ENCODE assay signal across 24 cellular contexts in genomic region chr7:152481082-152481481, GRCh38. TPM values are rescaled to one million over a fixed set of nuclear protein-coding genes. Genes with fewer than 3 reads are reported as not detected.
A peak's percentile ranks its signal among the peaks of the same experiment; 100 is the strongest.
DNase-seq lines count a peak whose midpoint lies in the region; ATAC-seq, FAIRE-seq and TF ChIP-seq lines count a peak whose summit lies in the region.
"Had no signal": no experiment of that assay in that cellular context is flagged by ENCODE, and none has a peak within 500 bp of the region (broad histone marks: within the 10 kb centered on the region; RNA-seq: fewer than 3 reads in every experiment).

No MANE protein-coding gene starts in this region.

- no peak overlapping the region for H4K91ac ChIP-seq in trophoblast cell (ENCODE audit: low read depth, low read length)

- H3K14ac ChIP-seq in trophoblast cell (ENCODE audit: low read length) = no peak overlapping the region

- H3K4ac ChIP-seq in trophoblast cell (ENCODE audit: low read depth, low read length) = no peak overlapping the region

- H2AFZ ChIP-seq in HepG2 (ENCODE audit: low read length) = no peak overlapping the region
- H2AFZ ChIP-seq in trophoblast cell (ENCODE audit: insufficient read depth, low read length, poor library complexity) = no peak overlapping the region
- H2AFZ ChIP-seq: GM23248 had no signal

- no peaks in the 10 kb centered on the region for H3K27me3 Mint-ChIP-seq in activated naive CD4-positive, alpha-beta T cell treated with anti-CD3 and anti-CD28 coated beads, Interleukin-2, amount 50 U/mL, for 24 hours
- H3K27me3 Mint-ChIP-seq: B cell had no signal

- peak overlapping the region; percentile 23 for H3K27ac Mint-ChIP-seq in activated naive CD4-positive, alpha-beta T cell treated with anti-CD3 and anti-CD28 coated beads, Interleukin-2, amount 50 U/mL, for 24 hours
- H3K27ac Mint-ChIP-seq: B cell; CD4-positive, CD25-positive, alpha-beta regulatory T cell; CD8-positive, alpha-beta T cell had no signal

- ATAC-seq in HepG2 = no peak
- no peak for ATAC-seq in right lobe of liver
- ATAC-seq: CD8-positive, alpha-beta T cell; GM12878 had no signal

- no peak overlapping the region for H3K4me3 Mint-ChIP-seq in activated naive CD4-positive, alpha-beta T cell treated with anti-CD3 and anti-CD28 coated beads, Interleukin-2, amount 50 U/mL, for 24 hours
- H3K4me3 Mint-ChIP-seq: B cell; CD4-positive, CD25-positive, alpha-beta regulatory T cell; CD8-positive, alpha-beta T cell had no signal

- TF ChIP-seq EP300 in HepG2 (IDR thresholded peaks at IDR 0.05; ENCODE audit: low read depth in 2 of 2, low read length in 2 of 2) (no peak), HepG2 (CRISPR knock-in tag; IDR thresholded peaks at IDR 0.05; ENCODE audit: borderline replicate concordance) (no peak)

- no peak overlapping the region for H2BK5ac ChIP-seq in trophoblast cell (ENCODE audit: low read depth, low read length, poor library complexity)

- H3K27ac ChIP-seq in HepG2 (ENCODE audit: extremely low read length, insufficient read depth, low read length) = no peak overlapping the region
- H3K27ac ChIP-seq in right lobe of liver = no peak overlapping the region
- no peak overlapping the region for H3K27ac ChIP-seq in HEK293 (ENCODE audit: extremely low read depth, low read depth, low read length)
- H3K27ac ChIP-seq in trophoblast cell (ENCODE audit: low read depth, low read length) = no peak overlapping the region
- H3K27ac ChIP-seq: 22Rv1, BLaER1, C4-2B, GM23248 had no signal

- DNase-seq in activated naive CD4-positive, alpha-beta T cell (lab: John Stamatoyannopoulos, UW) = no peak
- DNase-seq in HepG2 (ENCODE audit: low spot score) = no peak
- DNase-seq in right lobe of liver = no peak
- DNase-seq in posterior vena cava (ENCODE audit: low spot score) = peak; percentile 40
- no peak for DNase-seq in DMS53 treated with DMSO at 0.1 percent for 48 hours (lab: John Stamatoyannopoulos, UW; ENCODE audit: unreplicated experiment)
- no peak for DNase-seq in trophoblast cell
- DNase-seq: Caco-2; CD4-positive, CD25-positive, alpha-beta regulatory T cell; CD8-positive, alpha-beta T cell; DMS153; DMS79; EL; GDM1; GM23248 had no signal

- H3K9me3 ChIP-seq in HepG2 (ENCODE audit: low read length) (no peaks in the 10 kb centered on the region), right lobe of liver (no peaks in the 10 kb centered on the region), HEK293 (ENCODE audit: control insufficient read depth, insufficient read depth, low read depth, low read length) (no peaks in the 10 kb centered on the region), trophoblast cell (ENCODE audit: insufficient read depth, low read depth, low read length) (no peaks in the 10 kb centered on the region)
- H3K9me3 ChIP-seq: BLaER1, Caco-2, HAP-1 had no signal

- H3K4me3 ChIP-seq in HepG2 (replicated peaks in 1 of 3; ENCODE audit: insufficient read depth in 1 of 3, low read depth in 2 of 3, low read length in 3 of 3) (no peak overlapping the region), right lobe of liver (no peak overlapping the region), HEK293 (ENCODE audit: low read depth, low read length) (no peak overlapping the region), trophoblast cell (ENCODE audit: low read depth, low read length) (no peak overlapping the region)
- H3K4me3 ChIP-seq: BLaER1, GM12878, GM23248, HAP-1 had no signal

- H4K8ac ChIP-seq in trophoblast cell (ENCODE audit: low read depth, low read length) = no peak overlapping the region

- BruUV-seq in HepG2 (replicated peaks; lab: Mats Ljungman, UMichigan) = no TSS peak

- 37% methylated on average over 4 of the region's 4 CpGs for WGBS in HepG2 (ENCODE audit: low lambda C conversion rate)
- WGBS in right lobe of liver (ENCODE audit: insufficient coverage, low coverage, low lambda C conversion rate, missing lambda C conversion rate) = 89% methylated on average over 2 of the region's 4 CpGs
- WGBS in trophoblast cell (ENCODE audit: extremely low coverage, insufficient coverage, insufficient read length) = no CpG with 5 or more reads among the region's 4 CpGs

- H3K4me1 Mint-ChIP-seq in activated naive CD4-positive, alpha-beta T cell treated with anti-CD3 and anti-CD28 coated beads, Interleukin-2, amount 50 U/mL, for 24 hours = no peaks in the 10 kb centered on the region
- H3K4me1 Mint-ChIP-seq: B cell; CD4-positive, CD25-positive, alpha-beta regulatory T cell had no signal

- no peak overlapping the region for H2BK120ac ChIP-seq in trophoblast cell (ENCODE audit: insufficient read depth, low read length, poor library complexity)

- H3K36me3 ChIP-seq in HepG2 (replicated peaks in 1 of 2; ENCODE audit: control insufficient read depth in 1 of 2, insufficient read depth in 2 of 2, low read length in 2 of 2) (no peaks in the 10 kb centered on the region), right lobe of liver (no peaks in the 10 kb centered on the region), HEK293 (ENCODE audit: control insufficient read depth in 2 of 2, insufficient read depth in 1 of 2, low read length in 2 of 2) (no peaks in the 10 kb centered on the region), trophoblast cell (ENCODE audit: control insufficient read depth in 1 of 2, insufficient read depth in 2 of 2, low read length in 2 of 2) (no peaks in the 10 kb centered on the region)
- H3K36me3 ChIP-seq: BLaER1, HAP-1 had no signal

- H3K4me2 ChIP-seq in HepG2 (ENCODE audit: low read depth, low read length) (no peak overlapping the region), trophoblast cell (ENCODE audit: low read length) (no peak overlapping the region)
- H3K4me2 ChIP-seq: BLaER1 had no signal

- H3K36me3 Mint-ChIP-seq in activated naive CD4-positive, alpha-beta T cell treated with anti-CD3 and anti-CD28 coated beads, Interleukin-2, amount 50 U/mL, for 24 hours = no peaks in the 10 kb centered on the region
- H3K36me3 Mint-ChIP-seq: CD4-positive, CD25-positive, alpha-beta regulatory T cell; CD8-positive, alpha-beta T cell had no signal

- H2AK5ac ChIP-seq in trophoblast cell (ENCODE audit: low read length) = no peak overlapping the region

- H3K79me1 ChIP-seq in trophoblast cell (ENCODE audit: low read length) = no peaks in the 10 kb centered on the region

- TF ChIP-seq POLR2A in HepG2 (IDR thresholded peaks at IDR 0.05; ENCODE audit: insufficient read depth in 1 of 2, low read depth in 2 of 2, low read length in 2 of 2) (no peak), right lobe of liver (IDR thresholded peaks at IDR 0.05) (no peak)

- POLR2A ChIA-PET in HepG2 (lab: Yijun Ruan, JAX) (no interaction called here), HEK293 (lab: Yijun Ruan, JAX) (no interaction called here)

- H3K4me1 ChIP-seq in HepG2 (ENCODE audit: insufficient read depth, low read length) (no peaks in the 10 kb centered on the region), right lobe of liver (no peaks in the 10 kb centered on the region), HEK293 (ENCODE audit: control insufficient read depth, insufficient read depth, low read length) (no peaks in the 10 kb centered on the region), trophoblast cell (ENCODE audit: control insufficient read depth in 1 of 2, insufficient read depth in 2 of 2, low read length in 2 of 2) (no peaks in the 10 kb centered on the region)
- H3K4me1 ChIP-seq: BLaER1, Caco-2, HAP-1 had no signal

- no peak overlapping the region for H3K23ac ChIP-seq in trophoblast cell (ENCODE audit: low read length)

- CTCF ChIA-PET in HepG2 (lab: Yijun Ruan, JAX; ENCODE audit: low intra/inter-chr PET ratio, low total read pairs) (no interaction called here), HEK293 (lab: Yijun Ruan, JAX) (interaction anchor here (0.6 kb wide), 1 partner anchor 11 kb away, joined by 3 read pairs; no protein-coding TSS in a partner anchor)

- TF ChIP-seq CTCF in HepG2 (CRISPR knock-in tag; IDR thresholded peaks at IDR 0.05) = no peak
- TF ChIP-seq CTCF in right lobe of liver (IDR thresholded peaks at IDR 0.05) = no peak
- TF ChIP-seq CTCF in HEK293 (tag by site-specific recombination; IDR thresholded peaks at IDR 0.05) = no peak

- no peaks in the 10 kb centered on the region for H3K9me3 Mint-ChIP-seq in activated naive CD4-positive, alpha-beta T cell treated with anti-CD3 and anti-CD28 coated beads, Interleukin-2, amount 50 U/mL, for 24 hours
- H3K9me3 Mint-ChIP-seq: CD8-positive, alpha-beta T cell had no signal

- no peaks in the 10 kb centered on the region for H3K79me2 ChIP-seq in HepG2 (ENCODE audit: insufficient read depth, low read length)
- H3K79me2 ChIP-seq in trophoblast cell (ENCODE audit: control insufficient read depth, insufficient read depth, low read length, poor library complexity) = no peaks in the 10 kb centered on the region

- in situ Hi-C loops in HepG2 (cut with HindIII; ENCODE audit: extremely low pct_ligation_motif_present, low pct_unique_long_range_greater_than_20kb) = no loop called here

- no peaks in the 10 kb centered on the region for H4K20me1 ChIP-seq in HepG2 (ENCODE audit: insufficient read depth, low read length)
- H4K20me1 ChIP-seq: BLaER1 had no signal

- no peak overlapping the region for H2BK12ac ChIP-seq in trophoblast cell (ENCODE audit: low read length)

- no peaks in the 10 kb centered on the region for H3K27me3 ChIP-seq in HepG2 (ENCODE audit: control insufficient read depth in 1 of 2, insufficient read depth in 2 of 2, low read length in 2 of 2)
- no peaks in the 10 kb centered on the region for H3K27me3 ChIP-seq in right lobe of liver
- H3K27me3 ChIP-seq in trophoblast cell (ENCODE audit: insufficient read depth, low read length) = no peaks in the 10 kb centered on the region
- H3K27me3 ChIP-seq: BLaER1 had no signal

- FAIRE-seq in HepG2 (lab: Jason Lieb, UNC) = no peak
- FAIRE-seq: A204.1, GM12878, GM19239 had no signal

- TF ChIP-seq RAD21 in HepG2 (CRISPR knock-in tag; IDR thresholded peaks at IDR 0.05) = no peak

- intact Hi-C loops in HepG2 (cut with micrococcal nuclease; ENCODE audit: unreplicated experiment) = loop anchor here (1.0 kb wide), 1 partner anchor 10 kb away; no protein-coding TSS in a partner anchor
- intact Hi-C loops in right lobe of liver (cut with DNase I) = no loop called here
- intact Hi-C loops in posterior vena cava (cut with DNase I) = no loop called here

- H4K12ac ChIP-seq in trophoblast cell (ENCODE audit: low read depth, low read length) = no peak overlapping the region

- no peak overlapping the region for H3K18ac ChIP-seq in trophoblast cell (ENCODE audit: low read length)

- no peak overlapping the region for H3K9ac ChIP-seq in HepG2 (ENCODE audit: insufficient read depth, low read depth, low read length)
- H3K9ac ChIP-seq in trophoblast cell (ENCODE audit: low read length) = no peak overlapping the region
- H3K9ac ChIP-seq: BLaER1, GM23248 had no signal

RNA-seq across cellular contexts. Expression of gene KMT2C, which starts 45.3 kb away (rescaled TPM):
- total RNA-seq in HepG2 (2016; rRNA removed; fragmentation: Illumina TruSeq; extraction: Trizol) = 14.4 and 22.9 TPM in 2 replicates
- total RNA-seq in HepG2 (2016; cell fraction: cytosol; rRNA removed; fragmentation: Illumina TruSeq; extraction: Trizol; ENCODE audit: low read depth) = 27.0 and 27.7 TPM in 2 replicates
- total RNA-seq in HepG2 (2016; cell fraction: insoluble cytoplasmic fraction; rRNA removed; fragmentation: Illumina TruSeq; extraction: Trizol) = 14.4 and 19.1 TPM in 2 replicates
- total RNA-seq in HepG2 (2016; cell fraction: membrane; rRNA removed; fragmentation: Illumina TruSeq; extraction: Trizol) = 17.0 and 21.9 TPM in 2 replicates
- 48.1 and 51.6 TPM in 2 replicates for total RNA-seq in HepG2 (2016; cell fraction: nucleus; rRNA removed; fragmentation: Illumina TruSeq; extraction: Trizol)
- 7.1 and 7.5 TPM in 2 replicates for polyA plus RNA-seq in HepG2 (2011; rRNA removed)
- polyA plus RNA-seq in HepG2 (2011; cell fraction: cytosol; rRNA removed) = 4.1 and 6.3 TPM in 2 replicates
- 15.2 and 17.5 TPM in 2 replicates for polyA plus RNA-seq in HepG2 (2011; cell fraction: nucleus; rRNA removed)
- polyA plus RNA-seq in HepG2 (2012) = 11.9 and 12.7 TPM in 2 replicates
- polyA plus RNA-seq in HepG2 (2016; cell fraction: cytosol; fragmentation: Illumina TruSeq; extraction: Trizol; ENCODE audit: low read depth) = 0.25 and 0.36 TPM in 2 replicates
- polyA plus RNA-seq in HepG2 (2016; cell fraction: insoluble cytoplasmic fraction; fragmentation: Illumina TruSeq; extraction: Trizol; ENCODE audit: low read depth) = 5.8 and 7.4 TPM in 2 replicates
- 0.54 and 1.00 TPM in 2 replicates for polyA plus RNA-seq in HepG2 (2016; cell fraction: membrane; fragmentation: Illumina TruSeq; extraction: Trizol; ENCODE audit: low read depth)
- polyA plus RNA-seq in HepG2 (2016; cell fraction: nucleus; fragmentation: Illumina TruSeq; extraction: Trizol; ENCODE audit: insufficient read depth, low read depth) = 14.9 and 20.0 TPM in 2 replicates
- polyA minus RNA-seq in HepG2 (2011; rRNA and poly(A)+ RNA removed; ENCODE audit: low replicate concordance) = 22.0 and 25.5 TPM in 2 replicates
- 17.4 and 19.6 TPM in 2 replicates for polyA minus RNA-seq in HepG2 (2011; cell fraction: cytosol; rRNA and poly(A)+ RNA removed)
- 87.2 and 102 TPM in 2 replicates for polyA minus RNA-seq in HepG2 (2011; cell fraction: nucleus; rRNA and poly(A)+ RNA removed)
- total RNA-seq in right lobe of liver = 10 to 100 TPM; 20.6 to 32.0 (median 29.9) TPM
- 10 to 100 TPM; 78.8 to 88.9 TPM for total RNA-seq in posterior vena cava
- 26.4 and 28.2 TPM in 2 replicates for polyA plus RNA-seq in trophoblast cell (2013)
